ENCODE assay signal across 11 cellular contexts in the genomic region with DNA sequence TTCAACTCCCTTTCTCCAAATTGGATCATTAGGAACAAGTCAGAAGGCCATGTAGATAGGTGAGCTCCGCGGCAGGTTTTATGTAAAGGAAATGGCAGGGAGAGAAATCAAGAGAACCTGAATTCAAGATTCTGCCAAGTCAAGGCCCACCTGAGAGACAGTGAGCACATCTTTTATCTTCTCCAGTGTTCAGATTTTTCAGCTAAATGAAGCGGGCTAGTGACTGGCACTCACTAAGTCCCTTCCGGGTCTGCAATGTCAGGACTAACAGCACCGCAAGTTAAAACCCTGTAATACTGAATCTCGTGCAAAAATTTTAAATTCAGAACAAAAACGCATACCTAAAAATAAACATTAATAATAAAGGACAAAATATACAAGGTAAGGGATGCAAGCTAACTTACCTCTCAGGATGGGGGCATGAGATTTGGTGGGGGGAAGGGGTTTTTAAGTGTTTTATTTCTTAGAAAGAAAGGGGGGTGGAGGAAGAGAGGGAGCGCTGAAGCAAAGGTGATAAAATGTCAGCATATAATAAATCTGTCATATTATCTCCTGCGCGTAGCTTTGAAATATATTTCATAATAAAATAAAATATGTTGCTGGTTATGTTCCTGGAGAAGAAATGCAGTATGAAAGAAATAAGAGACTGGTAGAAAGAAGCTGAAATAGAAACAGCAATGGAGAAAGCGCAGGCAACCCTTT. TPM values are rescaled to one million over a fixed set of nuclear protein-coding genes. Genes with fewer than 3 reads are reported as not detected.
DNase-seq lines count a peak whose midpoint lies in the region; ATAC-seq and TF ChIP-seq lines count a peak whose summit lies in the region.
"Had no signal": no experiment of that assay in that cellular context is flagged by ENCODE, and none has a peak within 500 bp of the region (broad histone marks: within the 10 kb centered on the region; RNA-seq: fewer than 3 reads in every experiment).

No MANE protein-coding gene starts in this region.

- H3K36me3 ChIP-seq in BJ (ENCODE audit: control insufficient read depth, insufficient read depth, low read length) (no peaks in the 10 kb centered on the region), RWPE2 (ENCODE audit: low read depth) (peaks cover 4% of the 10 kb centered on the region; the same call in 1 of the 2 replicates)

- H3K27me3 Mint-ChIP-seq in progenitor cell of endocrine pancreas = no peaks in the 10 kb centered on the region

- H3K4me1 Mint-ChIP-seq in progenitor cell of endocrine pancreas (ENCODE audit: low read depth) = peaks cover 27% of the 10 kb centered on the region

- H3K4me3 ChIP-seq in BJ (ENCODE audit: low read depth, low read length) (peak overlapping the region; percentile 73), RWPE2 (ENCODE audit: severe bottlenecking) (peak overlapping the region; percentile 28)

- DNase-seq in BJ (ENCODE audit: low read depth) (no peak), RWPE2 (ENCODE audit: low spot score) (no peak), fibroblast of peridontal ligament (ENCODE audit: extremely low read depth) (peak; percentile 9), progenitor cell of endocrine pancreas (ENCODE audit: low spot score, unreplicated experiment) (no peak)
- DNase-seq: activated CD8-positive, alpha-beta memory T cell treated with anti-CD3 and anti-CD28 coated beads, Interleukin-2, amount 50 U/mL, for 48 hours; MV-4-11 had no signal

- POLR2A ChIA-PET in BJ (lab: Charles Lee) = no interaction called here

- CTCF ChIA-PET in BJ (lab: Yijun Ruan, JAX) = interaction anchor here (0.8 to 1.9 kb wide), 5 partner anchors 9 to 135 kb away, joined by 3 to 7 read pairs (median 6); partner anchors contain the start of gene TCAF1

- H3K4me3 Mint-ChIP-seq in progenitor cell of endocrine pancreas (ENCODE audit: low read depth) = peak overlapping the region; percentile 91

- peak overlapping the region; percentile 74 for H3K27ac Mint-ChIP-seq in progenitor cell of endocrine pancreas

- peaks cover 9% of the 10 kb centered on the region for H3K36me3 Mint-ChIP-seq in progenitor cell of endocrine pancreas (ENCODE audit: insufficient read depth)

- H3K9me3 ChIP-seq in RWPE2 (ENCODE audit: severe bottlenecking) = no peaks in the 10 kb centered on the region

- no peaks in the 10 kb centered on the region for H3K27me3 ChIP-seq in BJ (ENCODE audit: control insufficient read depth, insufficient read depth, low read length)
- no peaks in the 10 kb centered on the region for H3K27me3 ChIP-seq in RWPE2 (ENCODE audit: insufficient read depth, poor library complexity, severe bottlenecking)

- H3K9me3 Mint-ChIP-seq in progenitor cell of endocrine pancreas (ENCODE audit: low read depth) = peaks cover 9% of the 10 kb centered on the region

- H3K4me1 ChIP-seq in RWPE2 (ENCODE audit: insufficient read depth, poor library complexity, severe bottlenecking) = peaks cover 4% of the 10 kb centered on the region

- no peak overlapping the region for H3K27ac ChIP-seq in RWPE2 (ENCODE audit: poor library complexity, severe bottlenecking)

- no peak for TF ChIP-seq CTCF in BJ (IDR thresholded peaks at IDR 0.05; ENCODE audit: insufficient read depth, low read depth, low read length)
- TF ChIP-seq CTCF in RWPE2 (IDR thresholded peaks at IDR 0.05; ENCODE audit: poor library complexity, severe bottlenecking) = no peak
- no peak for TF ChIP-seq CTCF in progenitor cell of endocrine pancreas (IDR thresholded peaks at IDR 0.05; ENCODE audit: unreplicated experiment)

- ATAC-seq in RWPE2 (ENCODE audit: low read depth) = no peak
- ATAC-seq in GM21786 (IDR thresholded peaks at IDR 0.05; ENCODE audit: unreplicated experiment) = no peak
- no peak for ATAC-seq in GM19035 (IDR thresholded peaks at IDR 0.05; ENCODE audit: unreplicated experiment)
- no peak for ATAC-seq in HG03025 (IDR thresholded peaks at IDR 0.05; ENCODE audit: low FRiP score, unreplicated experiment)
- ATAC-seq in HG02759 (IDR thresholded peaks at IDR 0.05; ENCODE audit: unreplicated experiment) = no peak

RNA-seq across cellular contexts. Expression of gene TCAF1, which starts 17.5 kb away (rescaled TPM):
- polyA plus RNA-seq in BJ (2011; rRNA removed) = 39.9 and 55.2 TPM in 2 replicates
- 44.4 and 63.6 TPM in 2 replicates for polyA minus RNA-seq in BJ (2011; rRNA and poly(A)+ RNA removed)
- 112 TPM in 2 replicates for total RNA-seq in progenitor cell of endocrine pancreas

RNA-seq across cellular contexts. Expression of gene OR2F2, which starts 50.6 kb away (rescaled TPM):
- polyA plus RNA-seq in BJ (2011; rRNA removed) = not detected in 2 replicates
- not detected in 2 replicates for polyA minus RNA-seq in BJ (2011; rRNA and poly(A)+ RNA removed)
- total RNA-seq in progenitor cell of endocrine pancreas = not detected in 2 replicates
- total RNA-seq: Right ventricle myocardium superior had no signal
